8 cellular contexts compared by ENCODE assay signal in the genomic region with DNA sequence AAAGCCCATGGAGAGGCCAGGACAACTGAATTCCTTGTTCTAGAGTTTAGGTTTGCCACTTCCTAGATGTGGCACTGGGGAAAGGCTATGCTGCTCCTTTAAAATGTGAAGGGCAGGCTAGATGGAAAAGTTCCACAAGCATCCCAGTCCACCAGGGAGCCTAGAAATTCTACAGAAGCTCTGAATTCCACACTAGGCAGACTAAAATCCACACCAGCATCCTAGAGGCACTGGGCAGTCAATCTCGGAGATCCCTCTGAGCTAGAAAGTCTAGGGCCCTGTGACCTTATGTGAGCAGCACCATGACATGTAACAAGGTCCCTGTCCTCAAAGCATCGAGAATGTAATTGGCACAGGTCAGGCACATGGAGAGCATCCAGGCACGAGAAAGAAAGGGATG.
"Had no signal": no experiment of that assay in that cellular context is flagged by ENCODE, and none has a peak within 500 bp of the region (broad histone marks: within the 10 kb centered on the region; RNA-seq: fewer than 3 reads in every experiment).

No MANE protein-coding gene starts in this region.

- H3K9me3 Mint-ChIP-seq: GM23338 had no signal

- DNase-seq: H9, HCEC 1CT, KBM-7 had no signal

- ATAC-seq: GM23338, HepG2 had no signal

- H3K27ac Mint-ChIP-seq: GM23338, H9, IgD-negative memory B cell had no signal

- H3K4me3 ChIP-seq: GM23338 had no signal

- H3K36me3 Mint-ChIP-seq: IgD-negative memory B cell had no signal

- H3K4me1 Mint-ChIP-seq: IgD-negative memory B cell had no signal

- H3K4me3 Mint-ChIP-seq: GM23338, H9, IgD-negative memory B cell had no signal

- FAIRE-seq: H1, H54, HepG2 had no signal
